ENCODE assay signal across 24 cellular contexts in genomic region chr12:21221778-21222177, GRCh38.
A peak's percentile ranks its signal among the peaks of the same experiment; 100 is the strongest.
DNase-seq lines count a peak whose midpoint lies in the region; ATAC-seq, FAIRE-seq and TF ChIP-seq lines count a peak whose summit lies in the region.
"Had no signal": no experiment of that assay in that cellular context is flagged by ENCODE, and none has a peak within 500 bp of the region (broad histone marks: within the 10 kb centered on the region; RNA-seq: fewer than 3 reads in every experiment).

No MANE protein-coding gene starts in this region.

- ATAC-seq in GM18502 (IDR thresholded peaks at IDR 0.05; ENCODE audit: poor library complexity, unreplicated experiment): peak; percentile 66
- ATAC-seq in HG02885 (IDR thresholded peaks at IDR 0.05; ENCODE audit: poor library complexity, unreplicated experiment): peak; percentile 61
- ATAC-seq in GM12878: peak; percentile 61
- ATAC-seq: GM23338, T-helper 17 cell had no signal

- no peaks in the 10 kb centered on the region for H4K20me1 ChIP-seq in MM.1S (ENCODE audit: insufficient read depth, low read length)
- H4K20me1 ChIP-seq in GM12878 (ENCODE audit: control insufficient read depth, insufficient read depth): no peaks in the 10 kb centered on the region

- RAD21 ChIA-PET in GM12878 (lab: Charles Lee; ENCODE audit: unreplicated experiment): no interaction called here

- peaks cover 2% of the 10 kb centered on the region for H3K36me3 Mint-ChIP-seq in endodermal cell (ENCODE audit: low read depth)

- H3K27me3 ChIP-seq in MM.1S (replicated peaks; ENCODE audit: insufficient read depth, low read length) (no peaks in the 10 kb centered on the region), GM12878 (replicated peaks in 1 of 2; ENCODE audit: control insufficient read depth in 2 of 2, insufficient read depth in 2 of 2, low read length in 1 of 2) (no peaks in the 10 kb centered on the region), endodermal cell (ENCODE audit: control insufficient read depth, insufficient read depth, low read length, poor library complexity, severe bottlenecking) (no peaks in the 10 kb centered on the region)
- H3K27me3 ChIP-seq: MG63 had no signal

- no peak overlapping the region for H3K4me3 Mint-ChIP-seq in endodermal cell
- H3K4me3 Mint-ChIP-seq: CD4-positive, alpha-beta T cell; GM23338; T-helper 17 cell had no signal

- H3K4me2 ChIP-seq in MM.1S (ENCODE audit: low read depth, low read length): no peak overlapping the region
- no peak overlapping the region for H3K4me2 ChIP-seq in GM12878 (ENCODE audit: control insufficient read depth, insufficient read depth)
- H3K4me2 ChIP-seq: GM23338, PC-9 had no signal

- peak; percentile 18 for FAIRE-seq in GM12878 (lab: Jason Lieb, UNC)

- POLR2A ChIA-PET in GM12878 (lab: Charles Lee): interaction anchor here (0.6 kb wide), 1 partner anchor 423 kb away, joined by 3 read pairs; no protein-coding TSS in a partner anchor

- no peaks in the 10 kb centered on the region for H3K79me2 ChIP-seq in MM.1S (ENCODE audit: low read length)
- H3K79me2 ChIP-seq in GM12878 (ENCODE audit: control insufficient read depth, insufficient read depth, low read length): no peaks in the 10 kb centered on the region

- in situ Hi-C loops in GM12878 (cut with MboI): no loop called here

- intact Hi-C loops in GM12878 (cut with micrococcal nuclease; ENCODE audit: unreplicated experiment): no loop called here

- H3K9ac ChIP-seq in MM.1S (ENCODE audit: low read length) (no peak overlapping the region), GM12878 (ENCODE audit: control insufficient read depth, insufficient read depth, low read length) (no peak overlapping the region), endodermal cell (ENCODE audit: extremely low read depth, low read length, poor library complexity, severe bottlenecking) (no peak overlapping the region)

- H3F3A ChIP-seq in MM.1S (ENCODE audit: insufficient read depth, low read length): no peaks in the 10 kb centered on the region

- H3K4me1 Mint-ChIP-seq in endodermal cell: peaks cover 5% of the 10 kb centered on the region
- H3K4me1 Mint-ChIP-seq: GM23338, T-helper 17 cell had no signal

- DNase-seq in MM.1S (peak; percentile 20), GM12878 (ENCODE audit: low read depth, low spot score) (no peak), AG20443 (ENCODE audit: low spot score) (no peak), OCI-M2 (lab: John Stamatoyannopoulos, UW; ENCODE audit: unreplicated experiment) (no peak), endodermal cell (no peak)
- DNase-seq: CD4-positive, alpha-beta T cell; COR-L47; DMS 273 treated with DMSO at 0.1 percent for 48 hours; DMS79 treated with DMSO at 0.1 percent for 48 hours; MG63; NCI-H1694 treated with DMSO at 0.1 percent for 48 hours; NCI-H2081 treated with DMSO at 0.1 percent for 48 hours; NCI-H2171 treated with DMSO at 0.1 percent for 48 hours; NCI-H446; NCI-H526 treated with DMSO at 0.1 percent for 48 hours; PC-9; RPMI8226; SHP77; SW 1271; T-helper 17 cell had no signal

- H3K27ac Mint-ChIP-seq in endodermal cell: no peak overlapping the region
- H3K27ac Mint-ChIP-seq: CD4-positive, alpha-beta T cell; GM23338; T-helper 17 cell had no signal

- H3K36me3 ChIP-seq in MM.1S (replicated peaks; ENCODE audit: insufficient read depth, low read length): no peaks in the 10 kb centered on the region
- no peaks in the 10 kb centered on the region for H3K36me3 ChIP-seq in GM12878 (ENCODE audit: control insufficient read depth in 2 of 2, insufficient read depth in 2 of 2, low read length in 1 of 2)
- H3K36me3 ChIP-seq in endodermal cell (ENCODE audit: control insufficient read depth, insufficient read depth, low read length): no peaks in the 10 kb centered on the region
- H3K36me3 ChIP-seq: HAP-1, MG63 had no signal

- no peak for TF ChIP-seq EP300 in GM12878 (IDR thresholded peaks at IDR 0.05; ENCODE audit: borderline replicate concordance in 1 of 2, control insufficient read depth in 1 of 2, low read depth in 2 of 2, low read length in 2 of 2)

- H3K4me3 ChIP-seq in MM.1S (ENCODE audit: low read length): no peak overlapping the region
- H3K4me3 ChIP-seq in GM12878: no peak overlapping the region
- H3K4me3 ChIP-seq in endodermal cell (ENCODE audit: low read length): no peak overlapping the region
- H3K4me3 ChIP-seq: GM23338, HAP-1, MG63, PC-9 had no signal

- CTCF ChIA-PET in GM12878 (lab: Yijun Ruan, JAX): no interaction called here

- no peak for TF ChIP-seq POLR2A in GM12878 (IDR thresholded peaks at IDR 0.05; ENCODE audit: low read depth, low read length)

- H3K27ac ChIP-seq in MM.1S (ENCODE audit: low read length) (no peak overlapping the region), GM12878 (ENCODE audit: control insufficient read depth, insufficient read depth) (no peak overlapping the region), endodermal cell (ENCODE audit: low read depth, low read length) (no peak overlapping the region)
- H3K27ac ChIP-seq: PC-9 had no signal

- no peaks in the 10 kb centered on the region for H3K9me3 Mint-ChIP-seq in endodermal cell
- H3K9me3 Mint-ChIP-seq: CD4-positive, alpha-beta T cell; GM23338 had no signal

- no peak for TF ChIP-seq RAD21 in GM12878 (IDR thresholded peaks at IDR 0.05; ENCODE audit: insufficient read depth, low read depth, low read length)

- no peaks in the 10 kb centered on the region for H3K9me2 ChIP-seq in MM.1S (replicated peaks; ENCODE audit: insufficient read depth, low read length)

- H3K4me1 ChIP-seq in MM.1S (ENCODE audit: low read length) (no peaks in the 10 kb centered on the region), GM12878 (ENCODE audit: control insufficient read depth, insufficient read depth, low read length) (no peaks in the 10 kb centered on the region), endodermal cell (ENCODE audit: control insufficient read depth, insufficient read depth, low read length) (no peaks in the 10 kb centered on the region)
- H3K4me1 ChIP-seq: HAP-1 had no signal

- BruUV-seq in GM12878 (replicated peaks; lab: Mats Ljungman, UMichigan): no TSS peak

- H3K9me3 ChIP-seq in MM.1S (replicated peaks; ENCODE audit: insufficient read depth, low read length): no peaks in the 10 kb centered on the region
- H3K9me3 ChIP-seq in GM12878 (replicated peaks; ENCODE audit: control insufficient read depth, insufficient read depth, low read length): no peaks in the 10 kb centered on the region
- H3K9me3 ChIP-seq in endodermal cell (ENCODE audit: control insufficient read depth, low read length): no peaks in the 10 kb centered on the region
- H3K9me3 ChIP-seq: HAP-1, MG63 had no signal

- SMC1A ChIA-PET in GM12878 (lab: Charles Lee; ENCODE audit: uncharacterized antibody, unreplicated experiment): interaction anchor here (0.5 kb wide), 1 partner anchor 389 kb away, joined by 3 read pairs; no protein-coding TSS in a partner anchor

- TF ChIP-seq CTCF in MM.1S (IDR thresholded peaks at IDR 0.05; ENCODE audit: low read length) (no peak), GM12878 (IDR thresholded peaks at IDR 0.05 in 2 of 3, conservative IDR thresholded peaks at IDR 0.05 in 1 of 3; ENCODE audit: control insufficient read depth in 2 of 3, extremely low read depth in 1 of 3, insufficient read depth in 1 of 3, low read depth in 3 of 3, low read length in 3 of 3) (no peak), endodermal cell (conservative IDR thresholded peaks at IDR 0.05) (no peak)

- H3K27me3 Mint-ChIP-seq in endodermal cell (ENCODE audit: insufficient read depth): no peaks in the 10 kb centered on the region
- H3K27me3 Mint-ChIP-seq: CD4-positive, alpha-beta T cell; T-helper 17 cell had no signal

- H2AFZ ChIP-seq in MM.1S (ENCODE audit: low read length): no peak overlapping the region
- H2AFZ ChIP-seq in GM12878 (ENCODE audit: control insufficient read depth, low read depth, low read length): no peak overlapping the region
- H2AFZ ChIP-seq: GM23338, PC-9 had no signal

TF ChIP-seq in GM12878, 131 proteins besides CTCF, POLR2A, EP300 and RAD21:
- TF ChIP-seq SPI1 (IDR thresholded peaks at IDR 0.05; ENCODE audit: borderline replicate concordance, insufficient read depth, low read depth, low read length) (peak; percentile 13; the same call in 1 of the 2 replicates), MTA2 (IDR thresholded peaks at IDR 0.05; ENCODE audit: low read depth) (0 out of 2 replicates have a peak, but pooled peaks have one; percentile 13), CBX5 (IDR thresholded peaks at IDR 0.05; ENCODE audit: low read depth) (no peak)
